25 cellular contexts compared by ENCODE assay signal in genomic region chr10:106395061-106395749, GRCh38.
"Had no signal": no experiment of that assay in that cellular context is flagged by ENCODE, and none has a peak within 500 bp of the region (broad histone marks: within the 10 kb centered on the region; RNA-seq: fewer than 3 reads in every experiment).

No MANE protein-coding gene starts in this region.

- H3K9me3 ChIP-seq: gastroesophageal sphincter, heart left ventricle, mucosa of descending colon, stomach, vagina had no signal

- ATAC-seq: activated CD8-positive, alpha-beta T cell treated with anti-CD3 and anti-CD28 coated beads for 36 hours; activated T-helper 17 cell treated with anti-CD3 and anti-CD28 coated beads, Interleukin-2, amount 50 U/mL, for 72 hours; gastroesophageal sphincter; mucosa of descending colon; sciatic nerve had no signal

- H3K27ac ChIP-seq: brain microvascular endothelial cell, coronary artery, gastroesophageal sphincter, heart left ventricle, neural progenitor cell, stomach, vagina had no signal

- H3K36me3 ChIP-seq: brain microvascular endothelial cell, gastroesophageal sphincter, heart left ventricle, neural progenitor cell, stomach, vagina had no signal

- H3K4me1 ChIP-seq: gastroesophageal sphincter, stomach, vagina had no signal

- DNase-seq: activated CD4-positive, alpha-beta T cell treated with anti-CD3 and anti-CD28 coated beads, Interleukin-2, amount 10 ng/mL, durations not matched to agents 24 days and 14 days; activated CD8-positive, alpha-beta T cell treated with anti-CD3 and anti-CD28 coated beads for 36 hours; activated naive CD4-positive, alpha-beta T cell; activated naive CD8-positive, alpha-beta T cell treated with anti-CD3 and anti-CD28 coated beads for 36 hours; activated T-cell treated with anti-CD3 and anti-CD28 coated beads, Interleukin-2, amount 50 U/mL, for 1 hour; anterior cingulate cortex; brain microvascular endothelial cell; erythroblast; heart left ventricle; kidney glomerular epithelial cell; left ventricle myocardium superior; mesenchymal stem cell; mucosa of descending colon; naive B cell; stimulated activated CD4-positive, alpha-beta T cell treated with anti-CD3 and anti-CD28 coated beads, Interleukin-4, amount 100 ng/mL, for 1 hour; stomach; T-helper 9 cell; trophoblast cell had no signal

- H3K4me3 ChIP-seq: coronary artery, gastroesophageal sphincter, heart left ventricle, mucosa of descending colon, neural progenitor cell, smooth muscle cell, stomach, vagina had no signal

- H3K27me3 ChIP-seq: brain microvascular endothelial cell, gastroesophageal sphincter, heart left ventricle, neural progenitor cell, stomach, vagina had no signal
